ENCODE assay signal across 1 cellular context in genomic region chr7:111508387-111508786, GRCh38.
TF ChIP-seq lines count a peak whose summit lies in the region.

No MANE protein-coding gene starts in this region.

TF ChIP-seq in GM12878, 131 proteins besides CTCF, POLR2A, EP300 and RAD21:
- TF ChIP-seq SUZ12 (IDR thresholded peaks at IDR 0.05; ENCODE audit: unreplicated experiment) = no peak
- no peak for TF ChIP-seq ATF2 (IDR thresholded peaks at IDR 0.05; ENCODE audit: low read length)
- TF ChIP-seq CBFB (IDR thresholded peaks at IDR 0.05; ENCODE audit: low read depth) = no peak
- no peak for TF ChIP-seq MEF2B (IDR thresholded peaks at IDR 0.05; ENCODE audit: partially characterized antibody, poor library complexity, severe bottlenecking)
- no peak for TF ChIP-seq ZBTB11 (CRISPR knock-in tag; IDR thresholded peaks at IDR 0.05)
- no peak for TF ChIP-seq ATF3 (IDR thresholded peaks at IDR 0.05; ENCODE audit: borderline replicate concordance, extremely low read depth, low read depth, low read length)
- TF ChIP-seq CHD1 (IDR thresholded peaks at IDR 0.05; ENCODE audit: low read depth, low read length) = no peak
- no peak for TF ChIP-seq MXI1 (IDR thresholded peaks at IDR 0.05; ENCODE audit: low read depth, low read length)
- TF ChIP-seq TCF7 (IDR thresholded peaks at IDR 0.05; ENCODE audit: borderline replicate concordance) = no peak
